ENCODE assay signal across 11 cellular contexts in the genomic region with DNA sequence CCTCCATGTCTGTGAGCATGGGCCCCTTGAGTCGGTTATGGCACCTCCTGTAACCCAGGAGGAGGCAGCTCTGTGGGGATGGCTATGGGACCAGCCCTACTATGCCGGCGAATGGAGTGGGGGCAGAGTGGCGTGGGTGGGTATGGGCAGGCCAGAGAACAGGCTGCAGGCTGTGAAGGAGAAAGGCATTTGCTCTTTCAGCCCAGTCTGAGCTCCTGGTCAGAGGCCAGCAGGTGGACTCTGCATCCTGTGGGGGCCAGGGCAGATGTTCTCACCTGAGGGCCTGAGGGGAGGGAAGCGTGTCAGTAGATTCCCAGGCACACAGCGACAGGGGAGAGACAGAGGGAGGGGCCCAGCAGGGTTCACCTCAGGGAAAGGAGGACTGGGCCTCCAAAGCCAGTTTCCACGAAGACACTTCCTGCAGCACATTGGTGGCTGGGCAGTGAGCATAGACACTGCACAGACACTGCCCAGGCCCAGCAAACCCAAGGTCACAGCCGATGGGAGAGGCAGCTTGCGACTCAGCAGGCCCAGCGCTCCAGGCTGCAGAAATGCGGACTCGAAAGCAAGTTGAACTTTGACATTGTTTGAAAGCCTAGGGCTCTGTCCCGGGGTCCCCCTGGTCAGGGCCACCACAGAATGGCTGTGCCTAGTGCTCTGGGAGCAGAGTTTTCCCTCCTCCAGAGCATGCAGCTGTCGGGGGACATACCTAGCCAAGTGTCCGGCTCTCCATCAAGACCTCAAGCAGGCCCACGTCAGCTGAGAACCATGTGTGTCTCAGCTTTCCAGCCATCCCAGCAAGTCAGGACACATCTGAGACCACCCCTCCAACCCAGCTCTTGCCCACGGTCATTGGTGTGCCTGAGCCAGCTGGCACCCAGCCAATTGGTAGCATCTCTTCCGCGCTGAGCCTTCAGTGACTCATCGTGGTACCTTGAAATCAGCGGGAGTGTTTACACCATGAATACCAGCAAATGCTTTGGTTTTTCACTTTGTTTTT. TPM values are rescaled to one million over a fixed set of nuclear protein-coding genes. Genes with fewer than 3 reads are reported as not detected.
DNase-seq lines count a peak whose midpoint lies in the region; ATAC-seq and TF ChIP-seq lines count a peak whose summit lies in the region.
"Had no signal": no experiment of that assay in that cellular context is flagged by ENCODE, and none has a peak within 500 bp of the region (broad histone marks: within the 10 kb centered on the region; RNA-seq: fewer than 3 reads in every experiment).

No MANE protein-coding gene starts in this region.

- H3K9me3 ChIP-seq in skeletal muscle satellite cell (replicated peaks; ENCODE audit: low read length), result no peaks in the 10 kb centered on the region

- peak overlapping the region; percentile 32 for H3K4me2 ChIP-seq in skeletal muscle satellite cell (ENCODE audit: low read length)

- H3K4me1 ChIP-seq in skeletal muscle satellite cell (ENCODE audit: control insufficient read depth, insufficient read depth, low read length), result peaks cover 47% of the 10 kb centered on the region

- H3K27me3 ChIP-seq in skeletal muscle satellite cell (ENCODE audit: control insufficient read depth, insufficient read depth, low read length), result no peaks in the 10 kb centered on the region

- H3K9ac ChIP-seq in skeletal muscle satellite cell (ENCODE audit: low read depth, low read length), result no peak overlapping the region

- ATAC-seq in GM21515 (IDR thresholded peaks at IDR 0.05; ENCODE audit: unreplicated experiment) (no peak), GM21576 (IDR thresholded peaks at IDR 0.05; ENCODE audit: unreplicated experiment) (no peak)
- ATAC-seq: activated T-cell treated with anti-CD3 and anti-CD28 coated beads, Interleukin-2, amount 50 U/mL, for 72 hours had no signal

- H3K36me3 ChIP-seq in skeletal muscle satellite cell (ENCODE audit: insufficient read depth, low read length), result no peaks in the 10 kb centered on the region

- no peak overlapping the region for H3K4me3 ChIP-seq in epithelial cell of esophagus (ENCODE audit: low read length)
- H3K4me3 ChIP-seq in skeletal muscle satellite cell (ENCODE audit: low read length), result no peak overlapping the region

- DNase-seq in NCI-H2029 (lab: John Stamatoyannopoulos, UW) (peak; percentile 30), NCI-H2029 treated with DMSO at 0.1 percent for 48 hours (lab: John Stamatoyannopoulos, UW) (no peak), NCI-H748 treated with DMSO at 0.1 percent for 48 hours (lab: John Stamatoyannopoulos, UW) (peak; percentile 13), epithelial cell of esophagus (ENCODE audit: low read depth) (peak; percentile 98), SKM-1 (lab: John Stamatoyannopoulos, UW; ENCODE audit: unreplicated experiment) (no peak)
- DNase-seq: head of caudate nucleus; stimulated activated naive CD4-positive, alpha-beta T cell had no signal

- TF ChIP-seq CTCF in epithelial cell of esophagus (IDR thresholded peaks at IDR 0.05; ENCODE audit: insufficient read depth, low read depth, low read length, missing control alignments), result no peak

RNA-seq across cellular contexts. Expression of gene TGOLN2, which starts 53.8 kb away (rescaled TPM):
- 72.5 and 81.7 TPM in 2 replicates for total RNA-seq in skeletal muscle satellite cell (2012; rRNA removed)

Comparison
In these comparisons a context has a peak if more than half of its experiments do, and no peak if none do; other contexts are left out.
1. DNase-seq: peak in NCI-H2029 (single experiment), NCI-H748 treated with DMSO at 0.1 percent for 48 hours (single experiment) and epithelial cell of esophagus (single experiment); none in NCI-H2029 treated with DMSO at 0.1 percent for 48 hours (single experiment) and SKM-1 (single experiment).